Comparison of ENCODE assay signal across 20 cellular contexts in the genomic region with DNA sequence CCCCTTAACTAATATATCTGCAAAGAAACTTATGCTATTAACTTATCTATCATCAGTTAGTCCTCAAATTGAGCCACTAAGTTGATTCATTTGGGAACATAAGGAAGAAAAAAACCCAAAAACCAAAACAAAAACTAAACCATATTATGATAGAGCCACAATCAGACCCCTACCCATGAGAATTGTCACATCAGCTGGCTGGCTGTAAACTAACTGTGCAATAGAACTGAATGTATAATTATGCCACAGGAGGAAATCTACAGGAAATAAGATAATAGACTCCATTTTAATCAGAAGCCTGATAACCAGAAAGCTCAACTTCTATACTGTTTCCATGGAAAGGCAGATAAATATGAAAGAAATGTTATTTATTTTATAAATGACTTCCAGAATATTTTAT.
"Had no signal": no experiment of that assay in that cellular context is flagged by ENCODE, and none has a peak within 500 bp of the region (broad histone marks: within the 10 kb centered on the region; RNA-seq: fewer than 3 reads in every experiment).

No MANE protein-coding gene starts in this region.

- H3K79me2 ChIP-seq: hepatocyte had no signal

- H3K9me3 ChIP-seq: breast epithelium, neutrophil, suprapubic skin, upper lobe of left lung had no signal

- H3K36me3 Mint-ChIP-seq: natural killer cell, WTC11 had no signal

- H3K27ac ChIP-seq: neutrophil had no signal

- H3K4me3 ChIP-seq: breast epithelium, hepatocyte, skin epidermis, suprapubic skin, upper lobe of left lung had no signal

- H3K9me3 Mint-ChIP-seq: natural killer cell, WTC11 had no signal

- H3K27ac Mint-ChIP-seq: activated CD8-positive, alpha-beta T cell treated with anti-CD3 and anti-CD28 coated beads, Interleukin-2, amount 10 ng/mL, durations not matched to agents 7 days and 5 days; WTC11 had no signal

- H3K27me3 ChIP-seq: breast epithelium, hepatocyte, neutrophil, suprapubic skin, upper lobe of left lung had no signal

- H3K4me1 ChIP-seq: breast epithelium had no signal

- DNase-seq: activated CD4-positive, alpha-beta T cell treated with anti-CD3 and anti-CD28 coated beads for 48 hours; activated CD8-positive, alpha-beta T cell treated with anti-CD3 and anti-CD28 coated beads, Interleukin-2, amount 10 ng/mL, durations not matched to agents 7 days and 5 days; activated naive CD4-positive, alpha-beta T cell treated with Interleukin-2 at 50 U/mL for 16 hours; aorta; cerebellar nuclear complex; erythroblast; islet precursor cell; mesendoderm; natural killer cell; posterior cingulate gyrus; stimulated activated CD4-positive, alpha-beta T cell treated with anti-CD3 and anti-CD28 coated beads, Interleukin-4, amount 100 ng/mL, for 24 hours; stimulated activated CD8-positive, alpha-beta memory T cell treated with anti-CD3 and anti-CD28 coated beads, Interleukin-4, amount 100 ng/mL, for 48 hours; stimulated activated naive CD4-positive, alpha-beta T cell treated with Interleukin-2 at 50 U/mL for 16 hours had no signal

- ATAC-seq: natural killer cell had no signal

- H3K36me3 ChIP-seq: neutrophil had no signal

- H3K4me3 Mint-ChIP-seq: activated CD8-positive, alpha-beta T cell treated with anti-CD3 and anti-CD28 coated beads, Interleukin-2, amount 10 ng/mL, durations not matched to agents 7 days and 5 days; natural killer cell; WTC11 had no signal
